Comparison of ENCODE assay signal across 13 cellular contexts in genomic region chr10:25522294-25522693, GRCh38.
DNase-seq lines count a peak whose midpoint lies in the region; ATAC-seq and TF ChIP-seq lines count a peak whose summit lies in the region.
"Had no signal": no experiment of that assay in that cellular context is flagged by ENCODE, and none has a peak within 500 bp of the region (broad histone marks: within the 10 kb centered on the region; RNA-seq: fewer than 3 reads in every experiment).

No MANE protein-coding gene starts in this region.

- TF ChIP-seq POLR2A in thyroid gland (IDR thresholded peaks at IDR 0.05) = no peak

- no peaks in the 10 kb centered on the region for H3K9me3 Mint-ChIP-seq in stimulated activated naive B cell treated with anti-CD40 and anti-IgM and Interleukin-4, amounts not matched to agents 10 μg/mL and 1 μg/mL and 100 μg/mL, for 72 hours

- H3K27ac Mint-ChIP-seq in stimulated activated naive B cell treated with anti-CD40 and anti-IgM and Interleukin-4, amounts not matched to agents 10 μg/mL and 1 μg/mL and 100 μg/mL, for 72 hours = no peak overlapping the region
- H3K27ac Mint-ChIP-seq: CD4-positive, alpha-beta memory T cell; HFFc6 had no signal

- H3K4me1 Mint-ChIP-seq in stimulated activated naive B cell treated with anti-CD40 and anti-IgM and Interleukin-4, amounts not matched to agents 10 μg/mL and 1 μg/mL and 100 μg/mL, for 72 hours = no peaks in the 10 kb centered on the region
- H3K4me1 Mint-ChIP-seq: CD4-positive, alpha-beta memory T cell had no signal

- H3K27me3 Mint-ChIP-seq in stimulated activated naive B cell treated with anti-CD40 and anti-IgM and Interleukin-4, amounts not matched to agents 10 μg/mL and 1 μg/mL and 100 μg/mL, for 72 hours = peaks cover 0 to 11% of the 10 kb centered on the region in 2 donors
- H3K27me3 Mint-ChIP-seq: CD4-positive, alpha-beta memory T cell had no signal

- no peaks in the 10 kb centered on the region for H3K36me3 ChIP-seq in SK-N-MC (ENCODE audit: insufficient read depth, low read length)
- H3K36me3 ChIP-seq in thyroid gland = no peaks in the 10 kb centered on the region
- H3K36me3 ChIP-seq: HAP-1 had no signal

- H3K4me3 ChIP-seq in SK-N-MC (no peak overlapping the region), cardiac fibroblast (replicated peaks in 1 of 2; ENCODE audit: low read depth in 2 of 2, low read length in 2 of 2) (no peak overlapping the region), fibroblast of pulmonary artery (replicated peaks; ENCODE audit: low read depth, low read length) (no peak overlapping the region), thyroid gland (replicated peaks in 1 of 3) (no peak overlapping the region)
- H3K4me3 ChIP-seq: HAP-1 had no signal

- DNase-seq in SK-N-MC (ENCODE audit: low read depth, low spot score) = no peak
- DNase-seq in cardiac fibroblast (ENCODE audit: low read depth in 2 of 2) = peak; percentile 13 to 62
- peak; percentile 46 for DNase-seq in fibroblast of pulmonary artery (ENCODE audit: low read depth)
- no peak for DNase-seq in thyroid gland
- DNase-seq in stimulated activated naive CD8-positive, alpha-beta T cell treated with anti-CD3 and anti-CD28 coated beads, Interleukin-15, Interleukin-2, amounts not matched to agents 100 U/mL and 50 U/mL, for 24 hours = no peak
- no peak for DNase-seq in RWPE1 (ENCODE audit: low spot score)
- no peak for DNase-seq in stimulated activated naive B cell treated with anti-CD40 and anti-IgM and Interleukin-4, amounts not matched to agents 10 μg/mL and 1 μg/mL and 100 μg/mL, for 72 hours
- DNase-seq: CD4-positive, alpha-beta memory T cell; COR-L47; DND-41; GOT3; HFFc6 had no signal

- no peak overlapping the region for H3K9ac ChIP-seq in SK-N-MC (ENCODE audit: insufficient read length)

- H3K4me1 ChIP-seq in thyroid gland = no peaks in the 10 kb centered on the region
- H3K4me1 ChIP-seq: HAP-1 had no signal

- peaks cover 0 to 3% of the 10 kb centered on the region in 2 donors for H3K36me3 Mint-ChIP-seq in stimulated activated naive B cell treated with anti-CD40 and anti-IgM and Interleukin-4, amounts not matched to agents 10 μg/mL and 1 μg/mL and 100 μg/mL, for 72 hours
- H3K36me3 Mint-ChIP-seq: CD4-positive, alpha-beta memory T cell had no signal

- no peaks in the 10 kb centered on the region for H3K9me3 ChIP-seq in SK-N-MC (ENCODE audit: low read depth, low read length)
- H3K9me3 ChIP-seq in thyroid gland = no peaks in the 10 kb centered on the region
- H3K9me3 ChIP-seq: HAP-1 had no signal

- peak overlapping the region; percentile 31; the same call in 1 of the 2 replicates for H3K27ac ChIP-seq in SK-N-MC
- no peak overlapping the region for H3K27ac ChIP-seq in thyroid gland
- no peak overlapping the region for H3K27ac ChIP-seq in RWPE1

- WGBS in thyroid gland, 2 donors = 87 to 93% methylated on average over 2 of the region's 2 CpGs

- no peak for ATAC-seq in stimulated activated naive CD8-positive, alpha-beta T cell treated with anti-CD3 and anti-CD28 coated beads, Interleukin-15, Interleukin-2, amounts not matched to agents 100 U/mL and 50 U/mL, for 24 hours
- ATAC-seq in stimulated activated naive B cell treated with anti-CD40 and anti-IgM and Interleukin-4, amounts not matched to agents 10 μg/mL and 1 μg/mL and 100 μg/mL, for 72 hours (replicated peaks) = no peak

- H3K4me3 Mint-ChIP-seq in stimulated activated naive B cell treated with anti-CD40 and anti-IgM and Interleukin-4, amounts not matched to agents 10 μg/mL and 1 μg/mL and 100 μg/mL, for 72 hours = no peak overlapping the region
- H3K4me3 Mint-ChIP-seq: CD4-positive, alpha-beta memory T cell; HFFc6 had no signal

- CTCF ChIA-PET in RWPE1 (lab: Yijun Ruan, JAX) = interaction anchor here (0.6 kb wide), 1 partner anchor 193 kb away, joined by 5 read pairs; no protein-coding TSS in a partner anchor

- POLR2A ChIA-PET in RWPE1 (lab: Yijun Ruan, JAX; ENCODE audit: low non-redundant PET) = no interaction called here

- intact Hi-C loops in thyroid gland (cut with DNase I) = no loop called here

- TF ChIP-seq CTCF in cardiac fibroblast (IDR thresholded peaks at IDR 0.05; ENCODE audit: low read depth, low read length) (no peak), fibroblast of pulmonary artery (IDR thresholded peaks at IDR 0.05; ENCODE audit: low read length, missing control alignments) (no peak), thyroid gland (IDR thresholded peaks at IDR 0.05) (no peak), RWPE1 (conservative IDR thresholded peaks at IDR 0.05; ENCODE audit: low read depth) (no peak)

- H3K27me3 ChIP-seq in thyroid gland = no peaks in the 10 kb centered on the region

Comparison
In these comparisons a context has a peak if more than half of its experiments do, and no peak if none do; other contexts are left out.
1. DNase-seq: peak in cardiac fibroblast (2 of 2) and fibroblast of pulmonary artery (single experiment); none in SK-N-MC (single experiment), thyroid gland (0 of 2), stimulated activated naive CD8-positive, alpha-beta T cell treated with anti-CD3 and anti-CD28 coated beads, Interleukin-15, Interleukin-2, amounts not matched to agents 100 U/mL and 50 U/mL, for 24 hours (single experiment), RWPE1 (single experiment) and stimulated activated naive B cell treated with anti-CD40 and anti-IgM and Interleukin-4, amounts not matched to agents 10 μg/mL and 1 μg/mL and 100 μg/mL, for 72 hours (single experiment).